Comparison of ENCODE assay signal across 11 cellular contexts in genomic region chr5:89777758-89778157, GRCh38.
"Had no signal": no experiment of that assay in that cellular context is flagged by ENCODE, and none has a peak within 500 bp of the region (broad histone marks: within the 10 kb centered on the region; RNA-seq: fewer than 3 reads in every experiment).

No MANE protein-coding gene starts in this region.

- H2AFZ ChIP-seq: GM23248, GM23338 had no signal

- H3K9ac ChIP-seq: GM23248 had no signal

- H3K9me3 ChIP-seq: HAP-1 had no signal

- H3K4me3 ChIP-seq: GM23248, GM23338, HAP-1 had no signal

- H3K4me3 Mint-ChIP-seq: GM23338, H9, HFFc6 had no signal

- FAIRE-seq: H1, H54 had no signal

- ATAC-seq: GM23338, HCT116 had no signal

- H3K4me1 Mint-ChIP-seq: GM23338, H9 had no signal

- H3K27ac ChIP-seq: GM23248 had no signal

- H3K4me2 ChIP-seq: GM23338 had no signal

- H3K27ac Mint-ChIP-seq: GM23338, H9, HFFc6 had no signal

- H3K36me3 ChIP-seq: HAP-1 had no signal

- DNase-seq: GM23248, GOT3, H7, H9, HCEC 1CT, HFFc6 had no signal

- H3K4me1 ChIP-seq: HAP-1 had no signal
